Comparison of ENCODE assay signal across 8 cellular contexts in genomic region chr19:46716013-46716671, GRCh38. TPM values are rescaled to one million over a fixed set of nuclear protein-coding genes. Genes with fewer than 3 reads are reported as not detected.
A peak's percentile ranks its signal among the peaks of the same experiment; 100 is the strongest.
DNase-seq lines count a peak whose midpoint lies in the region; ATAC-seq, FAIRE-seq and TF ChIP-seq lines count a peak whose summit lies in the region.

No MANE protein-coding gene starts in this region.

- no peaks in the 10 kb centered on the region for H3K9me3 ChIP-seq in CD8-positive, alpha-beta T cell (ENCODE audit: low read length)

- intact Hi-C loops in CD8-positive, alpha-beta T cell (cut with DNase I, micrococcal nuclease) = loop anchor here (5.0 kb wide), 2 partner anchors 71 to 541 kb away; partner anchors contain the start of genes CCDC9 (in 1 of the 2) and SLC1A5 (in 1 of the 2)
- intact Hi-C loops in MCF 10A (cut with micrococcal nuclease) = no loop called here

- CTCF ChIA-PET in CD8-positive, alpha-beta T cell (lab: Charles Lee) = interaction anchor here (1.3 to 7.8 kb wide), 5 partner anchors 11 to 54 kb away, joined by 3 to 79 read pairs (median 13); partner anchors contain the start of gene DACT3
- CTCF ChIA-PET in MCF 10A (lab: Yijun Ruan, JAX) = interaction anchor here (0.7 to 4.1 kb wide), 5 partner anchors 11 to 509 kb away, joined by 3 to 25 read pairs (median 8); partner anchors contain the start of gene DACT3

- H3K4me3 Mint-ChIP-seq in CD8-positive, alpha-beta T cell = peak overlapping the region; percentile 92
- peak overlapping the region; percentile 97 for H3K4me3 Mint-ChIP-seq in MCF 10A (ENCODE audit: unreplicated experiment)
- H3K4me3 Mint-ChIP-seq in memory B cell = peak overlapping the region; percentile 98

- TF ChIP-seq CTCF in CD8-positive, alpha-beta T cell (IDR thresholded peaks at IDR 0.05) = no peak
- TF ChIP-seq CTCF in MCF 10A (IDR thresholded peaks at IDR 0.05; ENCODE audit: unreplicated experiment) (no peak), D721Med (IDR thresholded peaks at IDR 0.05; ENCODE audit: insufficient read depth, missing control alignments) (no peak)

- 2% methylated on average over 42 of the region's 42 CpGs for WGBS in urinary bladder

- no peaks in the 10 kb centered on the region for H3K9me3 Mint-ChIP-seq in CD8-positive, alpha-beta T cell
- H3K9me3 Mint-ChIP-seq in MCF 10A (ENCODE audit: unreplicated experiment) (no peaks in the 10 kb centered on the region), memory B cell (no peaks in the 10 kb centered on the region)

- H3K27ac ChIP-seq in CD8-positive, alpha-beta T cell (ENCODE audit: low read depth, low read length) = peak overlapping the region; percentile 77
- H3K27ac ChIP-seq in urinary bladder (ENCODE audit: low read depth) = peak overlapping the region; percentile 72

- H3K27me3 Mint-ChIP-seq in CD8-positive, alpha-beta T cell (ENCODE audit: low read depth) = no peaks in the 10 kb centered on the region
- H3K27me3 Mint-ChIP-seq in MCF 10A (ENCODE audit: insufficient read depth, unreplicated experiment) (no peaks in the 10 kb centered on the region), memory B cell (no peaks in the 10 kb centered on the region)

- peaks cover 44% of the 10 kb centered on the region for H3K4me1 Mint-ChIP-seq in CD8-positive, alpha-beta T cell (ENCODE audit: low read depth)
- H3K4me1 Mint-ChIP-seq in MCF 10A (ENCODE audit: insufficient read depth, unreplicated experiment) = no peaks in the 10 kb centered on the region
- H3K4me1 Mint-ChIP-seq in memory B cell = peaks cover 34% of the 10 kb centered on the region

- no peak for ATAC-seq in CD8-positive, alpha-beta T cell
- ATAC-seq in memory B cell (ENCODE audit: low read depth) = no peak
- ATAC-seq in HG03469 (IDR thresholded peaks at IDR 0.05; ENCODE audit: unreplicated experiment) = no peak

- peaks cover 32% of the 10 kb centered on the region for H3K36me3 Mint-ChIP-seq in CD8-positive, alpha-beta T cell
- H3K36me3 Mint-ChIP-seq in MCF 10A (ENCODE audit: insufficient read depth, unreplicated experiment) (peaks cover 19% of the 10 kb centered on the region), memory B cell (peaks cover 8% of the 10 kb centered on the region)

- H3K4me1 ChIP-seq in CD8-positive, alpha-beta T cell (ENCODE audit: insufficient read depth, low read length) = peaks cover 38% of the 10 kb centered on the region
- no peaks in the 10 kb centered on the region for H3K4me1 ChIP-seq in urinary bladder (ENCODE audit: insufficient read depth)

- DNase-seq in CD8-positive, alpha-beta T cell = no peak
- DNase-seq in NAMALWA (ENCODE audit: low spot score) = peak; percentile 31
- DNase-seq in MCF 10A (ENCODE audit: unreplicated experiment) = peak; percentile 30
- DNase-seq in memory B cell (ENCODE audit: low spot score in 2 of 2) = no peak
- no peak for DNase-seq in SHP77 (lab: John Stamatoyannopoulos, UW)
- no peak for DNase-seq in D721Med (ENCODE audit: insufficient read length, low spot score)

- H3K36me3 ChIP-seq in CD8-positive, alpha-beta T cell (ENCODE audit: insufficient read depth, low read length) = peaks cover under 1% of the 10 kb centered on the region
- peaks cover 5% of the 10 kb centered on the region for H3K36me3 ChIP-seq in urinary bladder (ENCODE audit: insufficient read depth)

- no peaks in the 10 kb centered on the region for H3K27me3 ChIP-seq in CD8-positive, alpha-beta T cell (ENCODE audit: insufficient read depth, low read length)

- peak overlapping the region; percentile 99 for H3K27ac Mint-ChIP-seq in CD8-positive, alpha-beta T cell
- peak overlapping the region; percentile 99 for H3K27ac Mint-ChIP-seq in MCF 10A (ENCODE audit: low read depth, unreplicated experiment)
- H3K27ac Mint-ChIP-seq in memory B cell = peak overlapping the region; percentile 97

- POLR2A ChIA-PET in CD8-positive, alpha-beta T cell (lab: Charles Lee) = interaction anchor here (1.5 to 3.7 kb wide), 2 partner anchors 13 to 115 kb away, joined by 4 to 28 read pairs; partner anchors contain the start of gene CALM3
- POLR2A ChIA-PET in MCF 10A (lab: Yijun Ruan, JAX) = interaction anchor here (0.7 to 5.0 kb wide), 8 partner anchors 10 to 265 kb away, joined by 3 to 40 read pairs (median 4); partner anchors contain the start of genes CALM3 and FKRP

- FAIRE-seq in D721Med (lab: Jason Lieb, UNC) = no peak

- BruUV-seq in MCF 10A (replicated peaks; lab: Mats Ljungman, UMichigan) = no TSS peak

- peak overlapping the region; percentile 71 for H3K4me3 ChIP-seq in CD8-positive, alpha-beta T cell (ENCODE audit: low read depth, low read length)
- H3K4me3 ChIP-seq in urinary bladder (ENCODE audit: low read depth, low read length) = peak overlapping the region; percentile 82

RNA-seq across cellular contexts. Expression of gene PRKD2, which starts 0.8 kb away (rescaled TPM):
- 10 to 100 TPM; 81.1 to 89.7 TPM for total RNA-seq in CD8-positive, alpha-beta T cell
- total RNA-seq in MCF 10A (2022) = 30.4 and 35.9 TPM in 2 replicates
- total RNA-seq in urinary bladder = 12.1 TPM
- polyA plus RNA-seq in urinary bladder = 29.9 TPM

RNA-seq across cellular contexts. Expression of gene FKRP, which starts 29.7 kb away (rescaled TPM):
- total RNA-seq in CD8-positive, alpha-beta T cell = 10 to 100 TPM; 23.2 to 25.4 TPM
- total RNA-seq in MCF 10A (2022) = 21.2 and 23.9 TPM in 2 replicates
- total RNA-seq in urinary bladder = 10.6 TPM
- polyA plus RNA-seq in urinary bladder = 19.3 TPM

RNA-seq across cellular contexts. Expression of gene STRN4, which starts 30.1 kb away (rescaled TPM):
- total RNA-seq in CD8-positive, alpha-beta T cell = 100 to 1,000 TPM; 120 to 126 TPM
- total RNA-seq in MCF 10A (2022) = 90.1 and 92.3 TPM in 2 replicates
- total RNA-seq in urinary bladder = 34.5 TPM
- polyA plus RNA-seq in urinary bladder = 87.8 TPM

RNA-seq across cellular contexts. Expression of gene DACT3, which starts 55.2 kb away (rescaled TPM):
- not detected for total RNA-seq in CD8-positive, alpha-beta T cell
- total RNA-seq in MCF 10A (2022) (0.09 TPM in 1 of 2 replicates, not detected in the other), urinary bladder (20.0 TPM)
- 78.9 TPM for polyA plus RNA-seq in urinary bladder

Comparison
In these comparisons a context has a peak if more than half of its experiments do, and no peak if none do; other contexts are left out.
1. DNase-seq: peak in NAMALWA (single experiment) and MCF 10A (single experiment); none in CD8-positive, alpha-beta T cell (0 of 7), memory B cell (0 of 2), SHP77 (0 of 2) and D721Med (single experiment).
2. Peak in every context shown above with its lines, with median percentiles within 50 percentile points of each other: H3K27ac Mint-ChIP-seq and H3K4me3 Mint-ChIP-seq.